ENCODE assay signal across 17 cellular contexts in the genomic region with DNA sequence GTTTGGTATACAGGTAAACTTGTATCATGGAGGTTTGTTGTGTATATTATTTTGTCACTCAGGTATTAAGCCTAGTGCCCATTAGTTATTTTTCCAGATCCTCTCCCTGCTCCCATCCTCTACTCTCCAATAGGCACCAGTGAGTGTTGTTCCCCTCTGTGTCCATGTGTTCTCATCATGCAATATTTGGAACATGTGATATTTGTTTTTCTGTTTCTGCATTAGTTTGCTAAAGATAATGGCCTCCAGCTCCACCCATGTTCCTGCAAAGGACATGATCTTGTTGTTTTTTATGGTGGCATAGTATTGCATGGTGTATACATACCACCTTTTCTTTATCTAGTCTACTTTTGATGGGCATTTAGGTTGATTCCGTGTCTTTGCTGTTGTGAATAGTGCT.
"Had no signal": no experiment of that assay in that cellular context is flagged by ENCODE, and none has a peak within 500 bp of the region (broad histone marks: within the 10 kb centered on the region; RNA-seq: fewer than 3 reads in every experiment).

No MANE protein-coding gene starts in this region.

- H3K4me1 ChIP-seq: lower lobe of right lung, sigmoid colon had no signal

- H3K27me3 ChIP-seq: heart right ventricle, left lung, sigmoid colon, testis, tibial nerve had no signal

- H3K27ac Mint-ChIP-seq: naive thymus-derived CD4-positive, alpha-beta T cell; stimulated activated naive B cell treated with anti-CD40 and anti-IgM and Interleukin-4, amounts not matched to agents 10 μg/mL and 1 μg/mL and 100 μg/mL, for 72 hours had no signal

- H3K4me3 ChIP-seq: heart right ventricle, left lung, lower lobe of right lung, sigmoid colon, skin epidermis, testis, tibial nerve had no signal

- H3K36me3 ChIP-seq: heart right ventricle, left lung, lower lobe of right lung, sigmoid colon, tibial nerve had no signal

- DNase-seq: effector memory CD4-positive, alpha-beta T cell; heart right ventricle; hypothalamus; kidney glomerular epithelial cell; left lung; lower lobe of right lung; mesenchymal stem cell; naive thymus-derived CD4-positive, alpha-beta T cell; sigmoid colon; stimulated activated CD4-positive, alpha-beta T cell treated with anti-CD3 and anti-CD28 coated beads, Interleukin-2, amount 100 ng/mL, for 24 hours; stimulated activated CD4-positive, alpha-beta T cell treated with anti-CD3 and anti-CD28 coated beads, Interleukin-4, amount 100 ng/mL, for 4 hours; stimulated activated naive B cell treated with anti-CD40 and anti-IgM and Interleukin-4, amounts not matched to agents 10 μg/mL and 1 μg/mL and 100 μg/mL, for 72 hours; stimulated activated naive CD8-positive, alpha-beta T cell treated with anti-CD3 and anti-CD28 coated beads, Interleukin-15, amount 100 ng/mL, for 72 hours; testis had no signal

- H3K27ac ChIP-seq: heart right ventricle, left lung, lower lobe of right lung, sigmoid colon, skin epidermis, testis, tibial nerve had no signal

- H3K4me3 Mint-ChIP-seq: naive thymus-derived CD4-positive, alpha-beta T cell; neural crest cell; stimulated activated naive B cell treated with anti-CD40 and anti-IgM and Interleukin-4, amounts not matched to agents 10 μg/mL and 1 μg/mL and 100 μg/mL, for 72 hours; stimulated activated naive CD8-positive, alpha-beta T cell treated with anti-CD3 and anti-CD28 coated beads, Interleukin-15, amount 100 ng/mL, for 72 hours had no signal

- H3K9me3 ChIP-seq: left lung, lower lobe of right lung, sigmoid colon, testis, tibial nerve had no signal

- H3K27me3 Mint-ChIP-seq: naive thymus-derived CD4-positive, alpha-beta T cell; stimulated activated naive B cell treated with anti-CD40 and anti-IgM and Interleukin-4, amounts not matched to agents 10 μg/mL and 1 μg/mL and 100 μg/mL, for 72 hours; stimulated activated naive CD8-positive, alpha-beta T cell treated with anti-CD3 and anti-CD28 coated beads, Interleukin-15, amount 100 ng/mL, for 72 hours had no signal
